ENCODE assay signal across 13 cellular contexts in the genomic region with DNA sequence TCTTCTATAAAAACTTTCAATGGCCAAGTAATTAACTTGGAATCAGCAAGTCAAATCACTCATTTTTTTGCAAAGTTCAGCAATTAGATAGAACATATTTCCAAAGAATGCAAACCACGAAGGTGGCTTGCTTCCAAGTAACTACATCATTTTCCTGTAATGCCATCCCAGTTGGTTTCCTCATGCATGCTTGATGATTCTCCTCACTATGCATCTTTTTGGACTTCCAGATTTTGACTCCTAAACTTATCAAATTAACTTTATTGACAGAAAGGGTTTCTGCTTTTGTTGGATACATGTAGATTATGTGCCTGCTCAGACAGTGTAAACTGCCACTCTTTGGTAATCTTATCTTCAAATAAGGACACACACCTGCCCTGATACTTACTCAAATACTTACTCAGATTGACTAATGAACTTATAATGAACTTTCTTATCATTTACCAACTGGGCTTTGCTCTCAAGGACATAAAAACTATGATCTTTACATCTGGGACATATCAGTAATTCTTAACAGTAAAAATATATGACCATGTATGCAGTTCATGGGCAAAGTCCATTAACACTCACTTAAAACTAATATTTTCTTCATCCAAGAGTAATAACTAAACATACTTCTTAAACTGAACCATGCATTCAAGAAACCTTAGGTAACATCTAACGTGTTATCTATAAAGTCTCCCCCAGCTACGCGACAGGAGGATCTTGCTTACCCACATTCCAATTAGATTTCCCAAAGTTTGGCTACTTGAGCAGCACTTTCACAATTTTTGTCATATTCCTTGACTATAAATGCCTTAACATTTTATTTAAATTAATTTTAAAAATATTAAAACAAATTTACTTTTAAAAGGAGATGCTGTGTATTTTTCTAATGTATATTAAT. TPM values are rescaled to one million over a fixed set of nuclear protein-coding genes. Genes with fewer than 3 reads are reported as not detected.
A peak's percentile ranks its signal among the peaks of the same experiment; 100 is the strongest.
DNase-seq lines count a peak whose midpoint lies in the region; ATAC-seq, FAIRE-seq and TF ChIP-seq lines count a peak whose summit lies in the region.
"Had no signal": no experiment of that assay in that cellular context is flagged by ENCODE, and none has a peak within 500 bp of the region (broad histone marks: within the 10 kb centered on the region; RNA-seq: fewer than 3 reads in every experiment).

No MANE protein-coding gene starts in this region.

- H3K36me3 ChIP-seq in BJ (ENCODE audit: control insufficient read depth, insufficient read depth, low read length): peaks cover 2% of the 10 kb centered on the region; the same call in 1 of the 2 replicates
- peaks cover 20% of the 10 kb centered on the region for H3K36me3 ChIP-seq in osteoblast (ENCODE audit: insufficient read depth, low read length)
- no peaks in the 10 kb centered on the region for H3K36me3 ChIP-seq in HepG2 (replicated peaks in 1 of 2; ENCODE audit: control insufficient read depth in 1 of 2, insufficient read depth in 2 of 2, low read length in 2 of 2)
- H3K36me3 ChIP-seq in heart right ventricle: no peaks in the 10 kb centered on the region
- H3K36me3 ChIP-seq: cardiac muscle cell had no signal

- WGBS in HepG2 (ENCODE audit: low lambda C conversion rate): 54% methylated on average over 4 of the region's 4 CpGs
- WGBS in heart right ventricle, 2 donors: 66% methylated on average over 4 of the region's 4 CpGs

- H3K4me3 ChIP-seq in BJ (ENCODE audit: low read depth, low read length): no peak overlapping the region
- no peak overlapping the region for H3K4me3 ChIP-seq in epithelial cell of esophagus (ENCODE audit: low read length)
- H3K4me3 ChIP-seq in osteoblast (ENCODE audit: insufficient read depth, low read length): no peak overlapping the region
- H3K4me3 ChIP-seq in HepG2 (replicated peaks in 1 of 3; ENCODE audit: insufficient read depth in 1 of 3, low read depth in 2 of 3, low read length in 3 of 3): no peak overlapping the region
- no peak overlapping the region for H3K4me3 ChIP-seq in heart right ventricle
- H3K4me3 ChIP-seq: cardiac muscle cell had no signal

- H3K27ac ChIP-seq in osteoblast (ENCODE audit: low read depth, low read length) (peak overlapping the region; percentile 29), HepG2 (ENCODE audit: extremely low read length, insufficient read depth, low read length) (no peak overlapping the region), heart right ventricle (no peak overlapping the region)
- H3K27ac ChIP-seq: cardiac muscle cell had no signal

- intact Hi-C loops in HepG2 (cut with micrococcal nuclease; ENCODE audit: unreplicated experiment): no loop called here
- intact Hi-C loops in heart right ventricle (cut with DNase I): no loop called here

- in situ Hi-C loops in HepG2 (cut with HindIII; ENCODE audit: extremely low pct_ligation_motif_present, low pct_unique_long_range_greater_than_20kb): no loop called here

- TF ChIP-seq EP300 in HepG2 (IDR thresholded peaks at IDR 0.05; ENCODE audit: low read depth in 2 of 2, low read length in 2 of 2) (no peak), HepG2 (CRISPR knock-in tag; IDR thresholded peaks at IDR 0.05; ENCODE audit: borderline replicate concordance) (no peak)

- H3K79me2 ChIP-seq in osteoblast (ENCODE audit: insufficient read depth, low read length) (peaks cover 71% of the 10 kb centered on the region), HepG2 (ENCODE audit: insufficient read depth, low read length) (no peaks in the 10 kb centered on the region)

- TF ChIP-seq POLR2A in HepG2 (IDR thresholded peaks at IDR 0.05; ENCODE audit: insufficient read depth in 1 of 2, low read depth in 2 of 2, low read length in 2 of 2): no peak

- DNase-seq in BJ (ENCODE audit: low read depth): peak; percentile 82
- DNase-seq in NCI-H1048 (lab: John Stamatoyannopoulos, UW): peak; percentile 61
- DNase-seq in epithelial cell of esophagus (ENCODE audit: low read depth): peak; percentile 86
- no peak for DNase-seq in osteoblast (ENCODE audit: insufficient read length, low spot score, missing footprints)
- no peak for DNase-seq in HepG2 (ENCODE audit: low spot score)
- no peak for DNase-seq in activated naive CD4-positive, alpha-beta T cell treated with Interleukin-2 at 50 U/mL for 16 hours
- no peak for DNase-seq in heart right ventricle
- no peak for DNase-seq in midbrain (lab: John Stamatoyannopoulos, UW)
- DNase-seq: COR-L47, NCI-H187 had no signal

- H3K9ac ChIP-seq in HepG2 (ENCODE audit: insufficient read depth, low read depth, low read length): no peak overlapping the region

- H2AFZ ChIP-seq in osteoblast (ENCODE audit: low read length) (no peak overlapping the region), HepG2 (ENCODE audit: low read length) (no peak overlapping the region)

- no peak for ATAC-seq in HepG2
- no peak for ATAC-seq in heart right ventricle

- no peak for FAIRE-seq in HepG2 (lab: Jason Lieb, UNC)
- FAIRE-seq: GM12892 had no signal

- H4K20me1 ChIP-seq in osteoblast (ENCODE audit: insufficient read depth, low read length) (peaks cover 7% of the 10 kb centered on the region), HepG2 (ENCODE audit: insufficient read depth, low read length) (no peaks in the 10 kb centered on the region)

- TF ChIP-seq RAD21 in HepG2 (CRISPR knock-in tag; IDR thresholded peaks at IDR 0.05): no peak

- TF ChIP-seq CTCF in BJ (IDR thresholded peaks at IDR 0.05; ENCODE audit: insufficient read depth, low read depth, low read length): no peak
- TF ChIP-seq CTCF in epithelial cell of esophagus (IDR thresholded peaks at IDR 0.05; ENCODE audit: insufficient read depth, low read depth, low read length, missing control alignments): no peak
- TF ChIP-seq CTCF in osteoblast (IDR thresholded peaks at IDR 0.05; ENCODE audit: extremely low read depth, low read depth, low read length): no peak
- no peak for TF ChIP-seq CTCF in HepG2 (CRISPR knock-in tag; IDR thresholded peaks at IDR 0.05)
- TF ChIP-seq CTCF in heart right ventricle (IDR thresholded peaks at IDR 0.05): no peak

- no TSS peak for BruUV-seq in HepG2 (replicated peaks; lab: Mats Ljungman, UMichigan)

- H3K4me1 ChIP-seq in osteoblast (ENCODE audit: insufficient read depth, low read length) (peaks cover 60% of the 10 kb centered on the region), HepG2 (ENCODE audit: insufficient read depth, low read length) (no peaks in the 10 kb centered on the region), heart right ventricle (peaks cover 0 to 13% (median 0%) of the 10 kb centered on the region in 9 donors)

- CTCF ChIA-PET in BJ (lab: Yijun Ruan, JAX) (no interaction called here), HepG2 (lab: Yijun Ruan, JAX; ENCODE audit: low intra/inter-chr PET ratio, low total read pairs) (no interaction called here)

- H3K4me2 ChIP-seq in osteoblast (ENCODE audit: insufficient read depth, low read length) (peak overlapping the region; percentile 15), HepG2 (ENCODE audit: low read depth, low read length) (no peak overlapping the region)

- H3K9me3 ChIP-seq in osteoblast (ENCODE audit: low read depth, low read length) (no peaks in the 10 kb centered on the region), HepG2 (ENCODE audit: low read length) (no peaks in the 10 kb centered on the region), heart right ventricle (no peaks in the 10 kb centered on the region)

- no peaks in the 10 kb centered on the region for H3K27me3 ChIP-seq in BJ (ENCODE audit: control insufficient read depth, insufficient read depth, low read length)
- H3K27me3 ChIP-seq in osteoblast (ENCODE audit: insufficient read depth, low read length): no peaks in the 10 kb centered on the region
- no peaks in the 10 kb centered on the region for H3K27me3 ChIP-seq in HepG2 (ENCODE audit: control insufficient read depth in 1 of 2, insufficient read depth in 2 of 2, low read length in 2 of 2)
- peaks cover 0 to 9% (median 0%) of the 10 kb centered on the region in 7 donors for H3K27me3 ChIP-seq in heart right ventricle
- H3K27me3 ChIP-seq: cardiac muscle cell had no signal

- POLR2A ChIA-PET in BJ (lab: Charles Lee) (no interaction called here), HepG2 (lab: Yijun Ruan, JAX) (no interaction called here)

TF ChIP-seq in HepG2, 621 proteins besides CTCF, POLR2A, EP300 and RAD21:
- TF ChIP-seq NFATC3 (CRISPR knock-in tag; IDR thresholded peaks at IDR 0.05) (no peak), RBM22 (optimal IDR thresholded peaks at IDR 0.05; ENCODE audit: low read length) (no peak), FOXA3 (CRISPR knock-in tag; IDR thresholded peaks at IDR 0.05) (no peak), ZFP36L2 (CRISPR knock-in tag; IDR thresholded peaks at IDR 0.05) (no peak), PHF8 (CRISPR knock-in tag; IDR thresholded peaks at IDR 0.05) (no peak)
TF ChIP-seq in HepG2: peak in this region for 0.

RNA-seq across cellular contexts. Expression of gene IFNE, which starts 25.0 kb away (rescaled TPM):
- 0.28 and 0.69 TPM in 2 replicates for polyA plus RNA-seq in BJ (2011; rRNA removed)
- polyA minus RNA-seq in BJ (2011; rRNA and poly(A)+ RNA removed): 0.85 and 1.1 TPM in 2 replicates
- 2.9 and 3.6 TPM in 2 replicates for total RNA-seq in osteoblast
- total RNA-seq in HepG2 (2016; rRNA removed; fragmentation: Illumina TruSeq; extraction: Trizol): not detected in 2 replicates
- total RNA-seq in HepG2 (2016; cell fraction: cytosol; rRNA removed; fragmentation: Illumina TruSeq; extraction: Trizol; ENCODE audit: low read depth): not detected in 2 replicates
- not detected in 2 replicates for total RNA-seq in HepG2 (2016; cell fraction: insoluble cytoplasmic fraction; rRNA removed; fragmentation: Illumina TruSeq; extraction: Trizol)
- not detected in 2 replicates for total RNA-seq in HepG2 (2016; cell fraction: membrane; rRNA removed; fragmentation: Illumina TruSeq; extraction: Trizol)
- not detected in 2 replicates for total RNA-seq in HepG2 (2016; cell fraction: nucleus; rRNA removed; fragmentation: Illumina TruSeq; extraction: Trizol)
- polyA plus RNA-seq in HepG2 (2011; rRNA removed): not detected in 2 replicates
- polyA plus RNA-seq in HepG2 (2011; cell fraction: cytosol; rRNA removed): not detected in 2 replicates
- polyA plus RNA-seq in HepG2 (2011; cell fraction: nucleus; rRNA removed): not detected in 2 replicates
- not detected in 2 replicates for polyA plus RNA-seq in HepG2 (2012)
- not detected in 2 replicates for polyA plus RNA-seq in HepG2 (2016; cell fraction: cytosol; fragmentation: Illumina TruSeq; extraction: Trizol; ENCODE audit: low read depth)
- polyA plus RNA-seq in HepG2 (2016; cell fraction: insoluble cytoplasmic fraction; fragmentation: Illumina TruSeq; extraction: Trizol; ENCODE audit: low read depth): not detected in 2 replicates
- not detected in 2 replicates for polyA plus RNA-seq in HepG2 (2016; cell fraction: membrane; fragmentation: Illumina TruSeq; extraction: Trizol; ENCODE audit: low read depth)
- polyA plus RNA-seq in HepG2 (2016; cell fraction: nucleus; fragmentation: Illumina TruSeq; extraction: Trizol; ENCODE audit: insufficient read depth, low read depth): not detected in 2 replicates
- polyA minus RNA-seq in HepG2 (2011; rRNA and poly(A)+ RNA removed; ENCODE audit: low replicate concordance): 0.44 TPM in 1 of 2 replicates, not detected in the other
- not detected in 2 replicates for polyA minus RNA-seq in HepG2 (2011; cell fraction: cytosol; rRNA and poly(A)+ RNA removed)
- polyA minus RNA-seq in HepG2 (2011; cell fraction: nucleus; rRNA and poly(A)+ RNA removed): not detected in 2 replicates
- total RNA-seq in heart right ventricle: not detected
- polyA plus RNA-seq in heart right ventricle: not detected
- total RNA-seq: cardiac muscle cell, skeletal muscle tissue had no signal
- polyA plus RNA-seq: cardiac muscle cell had no signal

Comparison
In these comparisons a context has a peak if more than half of its experiments do, and no peak if none do; other contexts are left out.
1. DNase-seq: peak in BJ (single experiment), NCI-H1048 (single experiment) and epithelial cell of esophagus (single experiment); none in osteoblast (single experiment), HepG2 (single experiment), activated naive CD4-positive, alpha-beta T cell treated with Interleukin-2 at 50 U/mL for 16 hours (single experiment), heart right ventricle (0 of 2) and midbrain (single experiment).